In genomic region chr1:37846634-37847339, GRCh38 we compare ENCODE assay signal across 16 cellular contexts. TPM values are rescaled to one million over a fixed set of nuclear protein-coding genes. Genes with fewer than 3 reads are reported as not detected.
A peak's percentile ranks its signal among the peaks of the same experiment; 100 is the strongest.
DNase-seq lines count a peak whose midpoint lies in the region; ATAC-seq and TF ChIP-seq lines count a peak whose summit lies in the region.
"Had no signal": no experiment of that assay in that cellular context is flagged by ENCODE, and none has a peak within 500 bp of the region (broad histone marks: within the 10 kb centered on the region; RNA-seq: fewer than 3 reads in every experiment).

No MANE protein-coding gene starts in this region.

- CTCF ChIA-PET in T-cell (lab: Charles Lee) = interaction anchor here in 1 of 2 donors (0.6 kb wide), 1 partner anchor 15 kb away, joined by 5 read pairs; no protein-coding TSS in a partner anchor

- H3K9me3 Mint-ChIP-seq in T-cell = no peaks in the 10 kb centered on the region
- H3K9me3 Mint-ChIP-seq: brain had no signal

- H3K79me2 ChIP-seq in ACC112 (ENCODE audit: control insufficient read depth, insufficient read depth, low read length, unreplicated experiment) = peaks cover 64% of the 10 kb centered on the region

- intact Hi-C loops in left colon (cut with DNase I, micrococcal nuclease) = no loop called here

- H3K36me3 ChIP-seq in ACC112 (ENCODE audit: insufficient read depth, low read length) = peaks cover 4% of the 10 kb centered on the region; the same call in 1 of the 2 replicates
- H3K36me3 ChIP-seq: uterus had no signal

- peak overlapping the region; percentile 41; the same call in 1 of the 2 replicates for H3K4me3 ChIP-seq in ACC112 (ENCODE audit: low read depth, low read length)
- H3K4me3 ChIP-seq in GM08714 (ENCODE audit: low read length) = peak overlapping the region; percentile 36; the same call in 1 of the 2 replicates
- H3K4me3 ChIP-seq: uterus had no signal

- no peak for TF ChIP-seq POLR2A in erythroblast (IDR thresholded peaks at IDR 0.05; ENCODE audit: low read length)

- H3K27ac Mint-ChIP-seq in T-cell = peak overlapping the region; percentile 33 to 45

- H3K27me3 ChIP-seq in ACC112 (ENCODE audit: insufficient read depth, low read length) = no peaks in the 10 kb centered on the region
- H3K27me3 ChIP-seq: uterus had no signal

- H3K4me1 ChIP-seq in ACC112 (ENCODE audit: control insufficient read depth, insufficient read depth, low read length, unreplicated experiment) = peaks cover 34% of the 10 kb centered on the region

- no peak overlapping the region for H2AFZ ChIP-seq in ACC112 (ENCODE audit: low read length, unreplicated experiment)

- peaks cover 29 to 47% (median 40%) of the 10 kb centered on the region in 3 donors for H3K4me1 Mint-ChIP-seq in T-cell

- H3K4me3 Mint-ChIP-seq in T-cell = peak overlapping the region; percentile 25 to 53 (median 39)
- H3K4me3 Mint-ChIP-seq: brain had no signal

- POLR2A ChIA-PET in T-cell (lab: Charles Lee) = interaction anchor here (0.6 kb wide), 2 partner anchors 349 to 927 kb away, joined by 3 to 6 read pairs; no protein-coding TSS in a partner anchor

- H3K36me3 Mint-ChIP-seq in T-cell = peaks cover 20% of the 10 kb centered on the region

- DNase-seq in T-cell (no peak), left colon (peak in 1 of 2 donors; percentile 19), KBM-7 (no peak), erythroblast (lab: John Stamatoyannopoulos, UW) (no peak), GDM1 (lab: John Stamatoyannopoulos, UW) (no peak)
- DNase-seq: C1 segment of cervical spinal cord; hypothalamus; NCI-H2029; NK-92 treated with Interleukin-12 subunit alpha and Interleukin-12 subunit beta, amount 100 ng/mL, for 24 hours; right cardiac atrium; SW 1271; uterus had no signal

- in situ Hi-C loops in KBM-7 (cut with MboI; ENCODE audit: low pct_unique_long_range_greater_than_20kb, low sequenced_read_pairs) = no loop called here

- no peaks in the 10 kb centered on the region for H3K27me3 Mint-ChIP-seq in T-cell
- H3K27me3 Mint-ChIP-seq: brain had no signal

- ATAC-seq in T-cell (replicated peaks in 1 of 4) = no peak
- ATAC-seq in left colon = peak; percentile 98
- ATAC-seq in HG02610 (IDR thresholded peaks at IDR 0.05; ENCODE audit: unreplicated experiment) = no peak
- ATAC-seq: right cardiac atrium had no signal

- peak overlapping the region; percentile 68; the same call in 1 of the 2 replicates for H3K27ac ChIP-seq in ACC112 (ENCODE audit: low read depth, low read length)
- H3K27ac ChIP-seq: uterus had no signal

RNA-seq across cellular contexts. Expression of gene MTF1, which starts 12.6 kb away (rescaled TPM):
- 10 to 100 TPM; 23.6 to 29.9 (median 24.9) TPM for total RNA-seq in T-cell
- 10 to 100 TPM; 28.0 to 37.9 TPM for total RNA-seq in left colon

RNA-seq across cellular contexts. Expression of gene YRDC, which starts 38.8 kb away (rescaled TPM):
- 10 to 100 TPM; 16.0 to 28.2 (median 18.4) TPM for total RNA-seq in T-cell
- total RNA-seq in left colon = 10 to 100 TPM; 12.3 to 15.1 TPM

RNA-seq across cellular contexts. Expression of gene C1orf122, which starts 39.2 kb away (rescaled TPM):
- total RNA-seq in T-cell (10 to 100 TPM; 13.1 to 24.9 (median 15.8) TPM), left colon (10 to 100 TPM; 36.7 to 43.7 TPM)

RNA-seq across cellular contexts. Expression of gene MANEAL, which starts 53.1 kb away (rescaled TPM):
- total RNA-seq in T-cell = 1 to 10 TPM; 1.0 to 4.4 (median 2.8) TPM
- total RNA-seq in left colon = 1 to 10 TPM; 7.0 to 7.6 TPM
